Comparison of ENCODE assay signal across 1 cellular context in the genomic region with DNA sequence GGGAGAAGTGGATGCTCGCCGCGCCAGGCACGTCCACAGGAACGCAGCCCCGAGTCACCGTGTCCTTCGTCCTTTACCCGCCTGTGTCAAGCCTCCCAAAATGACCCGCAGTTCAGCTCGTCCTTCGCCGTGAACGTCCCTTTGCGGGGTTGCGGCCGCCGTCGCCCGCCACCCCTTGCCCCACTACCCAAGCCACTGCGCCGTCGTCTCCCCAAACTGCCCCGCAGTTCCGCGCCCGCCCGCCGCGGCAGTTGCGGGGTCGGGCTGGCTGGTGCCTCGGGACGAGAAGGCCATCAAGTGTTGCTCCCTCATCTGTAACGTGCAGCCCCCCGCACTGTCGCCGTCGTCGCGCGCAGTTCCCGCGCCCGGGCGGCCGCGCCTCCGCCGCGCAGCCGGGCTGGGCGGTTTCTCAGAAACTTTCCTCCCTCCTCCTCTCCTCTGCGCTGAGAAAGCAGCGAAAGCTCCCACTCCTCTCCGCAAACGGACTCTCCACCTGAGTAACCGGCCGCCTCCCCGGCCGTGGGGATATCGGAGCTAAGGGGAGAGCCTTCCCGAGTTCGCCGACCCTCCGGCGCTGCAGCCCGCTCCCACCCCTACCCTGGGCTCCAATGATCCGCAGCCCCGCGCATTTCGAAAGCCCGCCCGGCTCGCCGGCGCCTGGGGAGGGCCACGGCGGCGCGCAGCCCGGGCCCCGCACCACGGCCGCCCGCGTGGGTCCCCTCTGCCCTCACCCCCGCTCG.
TF ChIP-seq lines count a peak whose summit lies in the region.

No MANE protein-coding gene starts in this region.

TF ChIP-seq in HepG2, 621 proteins besides CTCF, POLR2A, EP300 and RAD21 (continued from another document and continues in another):
- TF ChIP-seq, protein P1, sequence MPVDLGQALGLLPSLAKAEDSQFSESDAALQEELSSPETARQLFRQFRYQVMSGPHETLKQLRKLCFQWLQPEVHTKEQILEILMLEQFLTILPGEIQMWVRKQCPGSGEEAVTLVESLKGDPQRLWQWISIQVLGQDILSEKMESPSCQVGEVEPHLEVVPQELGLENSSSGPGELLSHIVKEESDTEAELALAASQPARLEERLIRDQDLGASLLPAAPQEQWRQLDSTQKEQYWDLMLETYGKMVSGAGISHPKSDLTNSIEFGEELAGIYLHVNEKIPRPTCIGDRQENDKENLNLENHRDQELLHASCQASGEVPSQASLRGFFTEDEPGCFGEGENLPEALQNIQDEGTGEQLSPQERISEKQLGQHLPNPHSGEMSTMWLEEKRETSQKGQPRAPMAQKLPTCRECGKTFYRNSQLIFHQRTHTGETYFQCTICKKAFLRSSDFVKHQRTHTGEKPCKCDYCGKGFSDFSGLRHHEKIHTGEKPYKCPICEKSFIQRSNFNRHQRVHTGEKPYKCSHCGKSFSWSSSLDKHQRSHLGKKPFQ (CRISPR knock-in tag; IDR thresholded peaks at IDR 0.05; ENCODE audit: insufficient replicate concordance) = peak; percentile 12
- TF ChIP-seq EED (CRISPR knock-in tag; IDR thresholded peaks at IDR 0.05) = 0 out of 2 replicates have a peak, but pooled peaks have one; percentile 52
- no peak for TF ChIP-seq ETV6 (CRISPR knock-in tag; conservative IDR thresholded peaks at IDR 0.05)
- TF ChIP-seq KDM5A (IDR thresholded peaks at IDR 0.05; ENCODE audit: borderline replicate concordance, low read length) = no peak
- TF ChIP-seq ZNF788 (CRISPR knock-in tag; IDR thresholded peaks at IDR 0.05; ENCODE audit: borderline replicate concordance) = peak; percentile 74; the same call in 1 of the 2 replicates
- TF ChIP-seq HNF1A (IDR thresholded peaks at IDR 0.05; ENCODE audit: low read depth) = no peak
- TF ChIP-seq HNF1A (CRISPR knock-in tag; IDR thresholded peaks at IDR 0.05; ENCODE audit: borderline replicate concordance) = no peak
- peak; percentile 67; the same call in 1 of the 2 replicates for TF ChIP-seq THAP8 (CRISPR knock-in tag; IDR thresholded peaks at IDR 0.05; ENCODE audit: borderline replicate concordance)
- peak; percentile 10; the same call in 1 of the 2 replicates for TF ChIP-seq HOXA3 (CRISPR knock-in tag; IDR thresholded peaks at IDR 0.05)
- TF ChIP-seq, protein P2, sequence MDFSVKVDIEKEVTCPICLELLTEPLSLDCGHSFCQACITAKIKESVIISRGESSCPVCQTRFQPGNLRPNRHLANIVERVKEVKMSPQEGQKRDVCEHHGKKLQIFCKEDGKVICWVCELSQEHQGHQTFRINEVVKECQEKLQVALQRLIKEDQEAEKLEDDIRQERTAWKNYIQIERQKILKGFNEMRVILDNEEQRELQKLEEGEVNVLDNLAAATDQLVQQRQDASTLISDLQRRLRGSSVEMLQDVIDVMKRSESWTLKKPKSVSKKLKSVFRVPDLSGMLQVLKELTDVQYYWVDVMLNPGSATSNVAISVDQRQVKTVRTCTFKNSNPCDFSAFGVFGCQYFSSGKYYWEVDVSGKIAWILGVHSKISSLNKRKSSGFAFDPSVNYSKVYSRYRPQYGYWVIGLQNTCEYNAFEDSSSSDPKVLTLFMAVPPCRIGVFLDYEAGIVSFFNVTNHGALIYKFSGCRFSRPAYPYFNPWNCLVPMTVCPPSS (IDR thresholded peaks at IDR 0.05) = no peak
- TF ChIP-seq ZNF639 (CRISPR knock-in tag; conservative IDR thresholded peaks at IDR 0.05) = no peak
- peak; percentile 52; the same call in 1 of the 2 replicates for TF ChIP-seq TBX2 (CRISPR knock-in tag; IDR thresholded peaks at IDR 0.05; ENCODE audit: borderline replicate concordance)
- TF ChIP-seq, protein P3, sequence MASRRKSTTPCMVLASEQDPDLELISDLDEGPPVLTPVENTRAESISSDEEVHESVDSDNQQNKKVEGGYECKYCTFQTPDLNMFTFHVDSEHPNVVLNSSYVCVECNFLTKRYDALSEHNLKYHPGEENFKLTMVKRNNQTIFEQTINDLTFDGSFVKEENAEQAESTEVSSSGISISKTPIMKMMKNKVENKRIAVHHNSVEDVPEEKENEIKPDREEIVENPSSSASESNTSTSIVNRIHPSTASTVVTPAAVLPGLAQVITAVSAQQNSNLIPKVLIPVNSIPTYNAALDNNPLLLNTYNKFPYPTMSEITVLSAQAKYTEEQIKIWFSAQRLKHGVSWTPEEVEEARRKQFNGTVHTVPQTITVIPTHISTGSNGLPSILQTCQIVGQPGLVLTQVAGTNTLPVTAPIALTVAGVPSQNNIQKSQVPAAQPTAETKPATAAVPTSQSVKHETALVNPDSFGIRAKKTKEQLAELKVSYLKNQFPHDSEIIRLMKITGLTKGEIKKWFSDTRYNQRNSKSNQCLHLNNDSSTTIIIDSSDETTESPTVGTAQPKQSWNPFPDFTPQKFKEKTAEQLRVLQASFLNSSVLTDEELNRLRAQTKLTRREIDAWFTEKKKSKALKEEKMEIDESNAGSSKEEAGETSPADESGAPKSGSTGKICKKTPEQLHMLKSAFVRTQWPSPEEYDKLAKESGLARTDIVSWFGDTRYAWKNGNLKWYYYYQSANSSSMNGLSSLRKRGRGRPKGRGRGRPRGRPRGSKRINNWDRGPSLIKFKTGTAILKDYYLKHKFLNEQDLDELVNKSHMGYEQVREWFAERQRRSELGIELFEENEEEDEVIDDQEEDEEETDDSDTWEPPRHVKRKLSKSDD (CRISPR knock-in tag; IDR thresholded peaks at IDR 0.05; ENCODE audit: low read depth) = 0 out of 2 replicates have a peak, but pooled peaks have one; percentile 64
- no peak; the same call in 1 of the 2 replicates for TF ChIP-seq RXRA (CRISPR knock-in tag; IDR thresholded peaks at IDR 0.05)
- TF ChIP-seq, protein P4, sequence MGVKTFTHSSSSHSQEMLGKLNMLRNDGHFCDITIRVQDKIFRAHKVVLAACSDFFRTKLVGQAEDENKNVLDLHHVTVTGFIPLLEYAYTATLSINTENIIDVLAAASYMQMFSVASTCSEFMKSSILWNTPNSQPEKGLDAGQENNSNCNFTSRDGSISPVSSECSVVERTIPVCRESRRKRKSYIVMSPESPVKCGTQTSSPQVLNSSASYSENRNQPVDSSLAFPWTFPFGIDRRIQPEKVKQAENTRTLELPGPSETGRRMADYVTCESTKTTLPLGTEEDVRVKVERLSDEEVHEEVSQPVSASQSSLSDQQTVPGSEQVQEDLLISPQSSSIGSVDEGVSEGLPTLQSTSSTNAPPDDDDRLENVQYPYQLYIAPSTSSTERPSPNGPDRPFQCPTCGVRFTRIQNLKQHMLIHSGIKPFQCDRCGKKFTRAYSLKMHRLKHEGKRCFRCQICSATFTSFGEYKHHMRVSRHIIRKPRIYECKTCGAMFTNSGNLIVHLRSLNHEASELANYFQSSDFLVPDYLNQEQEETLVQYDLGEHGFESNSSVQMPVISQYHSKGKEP (CRISPR knock-in tag; IDR thresholded peaks at IDR 0.05) = no peak
- TF ChIP-seq SP1 (IDR thresholded peaks at IDR 0.05) = no peak
- TF ChIP-seq SP1 (CRISPR knock-in tag; IDR thresholded peaks at IDR 0.05) = no peak
- TF ChIP-seq, protein P5, sequence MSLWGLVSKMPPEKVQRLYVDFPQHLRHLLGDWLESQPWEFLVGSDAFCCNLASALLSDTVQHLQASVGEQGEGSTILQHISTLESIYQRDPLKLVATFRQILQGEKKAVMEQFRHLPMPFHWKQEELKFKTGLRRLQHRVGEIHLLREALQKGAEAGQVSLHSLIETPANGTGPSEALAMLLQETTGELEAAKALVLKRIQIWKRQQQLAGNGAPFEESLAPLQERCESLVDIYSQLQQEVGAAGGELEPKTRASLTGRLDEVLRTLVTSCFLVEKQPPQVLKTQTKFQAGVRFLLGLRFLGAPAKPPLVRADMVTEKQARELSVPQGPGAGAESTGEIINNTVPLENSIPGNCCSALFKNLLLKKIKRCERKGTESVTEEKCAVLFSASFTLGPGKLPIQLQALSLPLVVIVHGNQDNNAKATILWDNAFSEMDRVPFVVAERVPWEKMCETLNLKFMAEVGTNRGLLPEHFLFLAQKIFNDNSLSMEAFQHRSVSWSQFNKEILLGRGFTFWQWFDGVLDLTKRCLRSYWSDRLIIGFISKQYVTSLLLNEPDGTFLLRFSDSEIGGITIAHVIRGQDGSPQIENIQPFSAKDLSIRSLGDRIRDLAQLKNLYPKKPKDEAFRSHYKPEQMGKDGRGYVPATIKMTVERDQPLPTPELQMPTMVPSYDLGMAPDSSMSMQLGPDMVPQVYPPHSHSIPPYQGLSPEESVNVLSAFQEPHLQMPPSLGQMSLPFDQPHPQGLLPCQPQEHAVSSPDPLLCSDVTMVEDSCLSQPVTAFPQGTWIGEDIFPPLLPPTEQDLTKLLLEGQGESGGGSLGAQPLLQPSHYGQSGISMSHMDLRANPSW (CRISPR knock-in tag; IDR thresholded peaks at IDR 0.05; ENCODE audit: borderline replicate concordance) = no peak
- TF ChIP-seq ZFAT (CRISPR knock-in tag; conservative IDR thresholded peaks at IDR 0.05) = no peak
- no peak for TF ChIP-seq TGIF2 (CRISPR knock-in tag; IDR thresholded peaks at IDR 0.05)
- TF ChIP-seq ZNF292 (CRISPR knock-in tag; IDR thresholded peaks at IDR 0.05; ENCODE audit: borderline replicate concordance, low read depth) = no peak
- TF ChIP-seq ZNF558 (CRISPR knock-in tag; IDR thresholded peaks at IDR 0.05; ENCODE audit: borderline replicate concordance) = 0 out of 2 replicates have a peak, but pooled peaks have one; percentile 37
- 0 out of 2 replicates have a peak, but pooled peaks have one; percentile 47 for TF ChIP-seq ZNF766 (CRISPR knock-in tag; IDR thresholded peaks at IDR 0.05; ENCODE audit: borderline replicate concordance)
- TF ChIP-seq ZNF224 (CRISPR knock-in tag; IDR thresholded peaks at IDR 0.05) = no peak
- no peak for TF ChIP-seq GABPA (IDR thresholded peaks at IDR 0.05; ENCODE audit: low read depth, low read length)
- no peak for TF ChIP-seq GABPA (CRISPR knock-in tag; IDR thresholded peaks at IDR 0.05; ENCODE audit: low read depth)
- no peak for TF ChIP-seq KDM4B (CRISPR knock-in tag; IDR thresholded peaks at IDR 0.05)
- peak; percentile 34; the same call in 1 of the 2 replicates for TF ChIP-seq FOXC1 (CRISPR knock-in tag; IDR thresholded peaks at IDR 0.05; ENCODE audit: borderline replicate concordance)
- 0 out of 2 replicates have a peak, but pooled peaks have one; percentile 53 for TF ChIP-seq CCDC6 (CRISPR knock-in tag; IDR thresholded peaks at IDR 0.05)
- no peak for TF ChIP-seq HNRNPUL1 (IDR thresholded peaks at IDR 0.05; ENCODE audit: low read depth, low read length)
- TF ChIP-seq MZF1 (CRISPR knock-in tag; IDR thresholded peaks at IDR 0.05; ENCODE audit: borderline replicate concordance) = no peak
- TF ChIP-seq HDAC2 (CRISPR knock-in tag; IDR thresholded peaks at IDR 0.05) = 0 out of 2 replicates have a peak, but pooled peaks have one; percentile 10
- TF ChIP-seq SMARCC2 (IDR thresholded peaks at IDR 0.05) = no peak
- no peak for TF ChIP-seq PCBP2 (optimal IDR thresholded peaks at IDR 0.05; ENCODE audit: low read depth, low read length, poor library complexity, severe bottlenecking)
